8 cellular contexts compared by ENCODE assay signal in genomic region chr6:7909323-7910276, GRCh38. TPM values are rescaled to one million over a fixed set of nuclear protein-coding genes. Genes with fewer than 3 reads are reported as not detected.
A peak's percentile ranks its signal among the peaks of the same experiment; 100 is the strongest.
DNase-seq lines count a peak whose midpoint lies in the region; ATAC-seq and TF ChIP-seq lines count a peak whose summit lies in the region.

No MANE protein-coding gene starts in this region.

- peaks cover 0 to 3% (median 0%) of the 10 kb centered on the region in 4 donors for H3K36me3 ChIP-seq in transverse colon

- TF ChIP-seq CTCF in fibroblast of mammary gland (conservative IDR thresholded peaks at IDR 0.05; ENCODE audit: control insufficient read depth, insufficient read depth, low read depth, low read length) (no peak), transverse colon (IDR thresholded peaks at IDR 0.05) (no peak)

- no peaks in the 10 kb centered on the region for H3K27me3 Mint-ChIP-seq in natural killer cell treated with Interleukin-12 subunit alpha and Interleukin-12 subunit beta and Interleukin-15 and Interleukin-18, amount 100 ng/mL, for 72 hours

- TF ChIP-seq POLR2A in transverse colon (IDR thresholded peaks at IDR 0.05), result peak; percentile 36

- no peaks in the 10 kb centered on the region for H3K27me3 ChIP-seq in transverse colon

- H3K36me3 Mint-ChIP-seq in natural killer cell treated with Interleukin-12 subunit alpha and Interleukin-12 subunit beta and Interleukin-15 and Interleukin-18, amount 100 ng/mL, for 72 hours, result no peaks in the 10 kb centered on the region

- peak overlapping the region; percentile 84 for H3K4me3 Mint-ChIP-seq in natural killer cell treated with Interleukin-12 subunit alpha and Interleukin-12 subunit beta and Interleukin-15 and Interleukin-18, amount 100 ng/mL, for 72 hours

- DNase-seq in NCI-H2171 treated with DMSO at 0.1 percent for 48 hours (lab: John Stamatoyannopoulos, UW) (peak; percentile 20), NCI-H2171 (lab: John Stamatoyannopoulos, UW) (no peak), NCI-H1694 treated with DMSO at 0.1 percent for 48 hours (lab: John Stamatoyannopoulos, UW) (peak; percentile 33), activated T-cell treated with anti-CD3 and anti-CD28 coated beads for 24 hours (ENCODE audit: low read depth) (peak; percentile 45), fibroblast of mammary gland (ENCODE audit: low read depth) (peak; percentile 32), transverse colon (peak; percentile 65)
- peak; percentile 72 for DNase-seq in natural killer cell treated with Interleukin-12 subunit alpha and Interleukin-12 subunit beta and Interleukin-15 and Interleukin-18, amount 100 ng/mL, for 72 hours (ENCODE audit: low spot score)

- peak overlapping the region; percentile 82 to 86 (median 84) for H3K27ac ChIP-seq in transverse colon

- H3K4me1 ChIP-seq in transverse colon, result peaks cover 9 to 18% (median 12%) of the 10 kb centered on the region in 4 donors

- 0 to 6% methylated on average over 2 to 41 of the region's 66 CpGs for WGBS in transverse colon (ENCODE audit: low coverage in 1 of 2), 2 donors

- no peaks in the 10 kb centered on the region for H3K9me3 Mint-ChIP-seq in natural killer cell treated with Interleukin-12 subunit alpha and Interleukin-12 subunit beta and Interleukin-15 and Interleukin-18, amount 100 ng/mL, for 72 hours

- no peaks in the 10 kb centered on the region for H3K9me3 ChIP-seq in transverse colon

- H3K4me1 Mint-ChIP-seq in natural killer cell treated with Interleukin-12 subunit alpha and Interleukin-12 subunit beta and Interleukin-15 and Interleukin-18, amount 100 ng/mL, for 72 hours (ENCODE audit: low read depth in 2 of 2), result peaks cover 10 to 14% of the 10 kb centered on the region in 2 donors

- intact Hi-C loops in transverse colon (cut with DNase I; ENCODE audit: low total_unique reads), result no loop called here

- TF ChIP-seq EP300 in transverse colon (IDR thresholded peaks at IDR 0.05; ENCODE audit: low read depth), result no peak

- H3K4me3 ChIP-seq in fibroblast of mammary gland (ENCODE audit: control insufficient read depth, low read depth, low read length) (peak overlapping the region; percentile 68), transverse colon (peak overlapping the region; percentile 37 to 93 (median 82))

- in situ Hi-C loops in transverse colon (cut with MboI; ENCODE audit: low pct_ligation_motif_present in 1 of 4, low pct_unique_long_range_greater_than_20kb in 1 of 4, low sequenced_read_pairs in 3 of 4), result no loop called here

- H3K27ac Mint-ChIP-seq in natural killer cell treated with Interleukin-12 subunit alpha and Interleukin-12 subunit beta and Interleukin-15 and Interleukin-18, amount 100 ng/mL, for 72 hours, result peak overlapping the region; percentile 24 to 55

- peak; percentile 29 for ATAC-seq in HG02588 (IDR thresholded peaks at IDR 0.05; ENCODE audit: unreplicated experiment)
- peak; percentile 66 to 67 for ATAC-seq in natural killer cell treated with Interleukin-12 subunit alpha and Interleukin-12 subunit beta and Interleukin-15 and Interleukin-18, amount 100 ng/mL, for 72 hours

RNA-seq across cellular contexts. Expression of gene TXNDC5, which starts 1.0 kb away (rescaled TPM):
- 100 to 1,000 TPM in 1 of 2 donors, 10 to 100 TPM in 1; 54.9 to 110 TPM for total RNA-seq in natural killer cell treated with Interleukin-12 subunit alpha and Interleukin-12 subunit beta and Interleukin-15 and Interleukin-18, amount 100 ng/mL, for 72 hours
- total RNA-seq in transverse colon, result 100 to 1,000 TPM in 1 of 4 donors, 10 to 100 TPM in 3; 17.2 to 217 (median 65.2) TPM
